ENCODE assay signal across 9 cellular contexts in the genomic region with DNA sequence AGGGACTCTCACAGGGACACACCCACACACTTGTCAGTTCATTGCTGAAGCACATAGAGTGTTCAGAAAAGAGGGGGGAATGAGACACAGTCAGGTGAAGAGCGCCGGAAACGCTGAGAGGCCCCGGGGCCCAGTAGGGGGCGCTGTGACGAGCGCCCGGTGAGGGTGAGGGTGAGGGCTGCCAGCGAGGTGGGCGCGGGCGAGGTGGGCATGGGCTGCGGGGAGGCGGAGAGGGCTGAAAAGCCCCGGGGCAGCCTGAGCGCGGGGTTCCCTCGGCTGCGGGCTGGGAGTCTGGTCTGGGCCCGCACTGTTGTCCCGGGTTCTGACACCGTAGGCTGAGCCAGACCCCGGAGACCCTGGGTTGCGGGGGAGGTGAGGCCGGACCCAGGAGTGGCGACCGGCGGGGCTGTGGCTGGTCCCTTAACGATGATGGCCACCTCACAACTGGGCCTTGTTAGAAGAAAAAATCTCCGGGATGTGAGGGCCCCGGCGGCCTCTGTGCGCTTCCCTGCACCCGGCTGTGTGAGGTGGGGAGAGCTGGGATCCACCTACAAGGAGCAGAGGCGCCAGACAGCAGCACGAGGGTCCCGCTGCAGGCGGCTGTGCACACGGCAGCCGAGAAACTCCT.
DNase-seq lines count a peak whose midpoint lies in the region; ATAC-seq and TF ChIP-seq lines count a peak whose summit lies in the region.
"Had no signal": no experiment of that assay in that cellular context is flagged by ENCODE, and none has a peak within 500 bp of the region (broad histone marks: within the 10 kb centered on the region; RNA-seq: fewer than 3 reads in every experiment).

No MANE protein-coding gene starts in this region.

- no peaks in the 10 kb centered on the region for H3K36me3 ChIP-seq in psoas muscle (ENCODE audit: insufficient read depth in 1 of 2, low read depth in 1 of 2)

- intact Hi-C loops in psoas muscle (cut with DNase I), result no loop called here

- no peaks in the 10 kb centered on the region for H3K9me3 Mint-ChIP-seq in endothelial cell (ENCODE audit: unreplicated experiment)

- peak; percentile 45 for DNase-seq in activated CD4-positive, alpha-beta T cell treated with anti-CD3 and anti-CD28 coated beads for 48 hours
- DNase-seq in activated CD4-positive, alpha-beta T cell treated with anti-CD3 and anti-CD28 coated beads, Interleukin-2, amount 50 U/mL, for 1 hour, result no peak
- DNase-seq in NB4 (ENCODE audit: low read depth) (no peak), endothelial cell (ENCODE audit: low spot score) (peak; percentile 33), psoas muscle (peak in 1 of 2 donors; percentile 45), NCI-H187 treated with DMSO at 0.1 percent for 48 hours (lab: John Stamatoyannopoulos, UW) (no peak)
- no peak for DNase-seq in stimulated activated CD4-positive, alpha-beta T cell treated with anti-CD3 and anti-CD28 coated beads, Interleukin-1b, Interleukin-23, amount 100 ng/mL, for 48 hours
- DNase-seq: NK-92 treated with Interleukin-12 subunit alpha and Interleukin-12 subunit beta, amount 100 ng/mL, for 24 hours had no signal

- WGBS in psoas muscle, 3 donors, result 43 to 59% (median 57%) methylated on average over 38 to 40 of the region's 40 CpGs

- no peak overlapping the region for H3K27ac ChIP-seq in psoas muscle

- peaks cover 18% of the 10 kb centered on the region for H3K27me3 Mint-ChIP-seq in endothelial cell (ENCODE audit: unreplicated experiment)

- H3K27ac Mint-ChIP-seq in endothelial cell (ENCODE audit: unreplicated experiment), result no peak overlapping the region

- no peaks in the 10 kb centered on the region for H3K27me3 ChIP-seq in psoas muscle (ENCODE audit: insufficient read depth in 3 of 3, low read length in 2 of 3)

- ATAC-seq in psoas muscle, result no peak
- ATAC-seq in GM18517 (IDR thresholded peaks at IDR 0.05; ENCODE audit: unreplicated experiment), result no peak

- H3K4me1 ChIP-seq in psoas muscle, result no peaks in the 10 kb centered on the region

- H3K9me3 ChIP-seq in psoas muscle, result no peaks in the 10 kb centered on the region

- peaks cover 4% of the 10 kb centered on the region for H3K36me3 Mint-ChIP-seq in endothelial cell (ENCODE audit: low read depth, unreplicated experiment)

- H3K4me1 Mint-ChIP-seq in endothelial cell (ENCODE audit: unreplicated experiment), result peaks cover 12% of the 10 kb centered on the region

- H3K4me3 ChIP-seq in NB4 (ENCODE audit: low read depth, low read length) (no peak overlapping the region), psoas muscle (no peak overlapping the region)

- TF ChIP-seq CTCF in NB4 (IDR thresholded peaks at IDR 0.05; ENCODE audit: low read depth, low read length) (peak; percentile 48), endothelial cell (IDR thresholded peaks at IDR 0.05; ENCODE audit: unreplicated experiment) (peak; percentile 84), psoas muscle (IDR thresholded peaks at IDR 0.05) (peak; percentile 5)

- H3K4me3 Mint-ChIP-seq in endothelial cell (ENCODE audit: unreplicated experiment), result peak overlapping the region; percentile 76

- no peak for TF ChIP-seq POLR2A in NB4 (IDR thresholded peaks at IDR 0.05; ENCODE audit: extremely low read depth, insufficient read length)

Comparison
In these comparisons a context has a peak if more than half of its experiments do, and no peak if none do; other contexts are left out.
1. DNase-seq: peak in activated CD4-positive, alpha-beta T cell treated with anti-CD3 and anti-CD28 coated beads for 48 hours (single experiment) and endothelial cell (single experiment); none in activated CD4-positive, alpha-beta T cell treated with anti-CD3 and anti-CD28 coated beads, Interleukin-2, amount 50 U/mL, for 1 hour (single experiment), NB4 (single experiment), NCI-H187 treated with DMSO at 0.1 percent for 48 hours (single experiment) and stimulated activated CD4-positive, alpha-beta T cell treated with anti-CD3 and anti-CD28 coated beads, Interleukin-1b, Interleukin-23, amount 100 ng/mL, for 48 hours (single experiment).
2. CTCF ChIP-seq: peak in every context shown above with its lines; median percentile 84 in endothelial cell; 48 in NB4; 5 in psoas muscle.